Comparison of ENCODE assay signal across 10 cellular contexts in the genomic region with DNA sequence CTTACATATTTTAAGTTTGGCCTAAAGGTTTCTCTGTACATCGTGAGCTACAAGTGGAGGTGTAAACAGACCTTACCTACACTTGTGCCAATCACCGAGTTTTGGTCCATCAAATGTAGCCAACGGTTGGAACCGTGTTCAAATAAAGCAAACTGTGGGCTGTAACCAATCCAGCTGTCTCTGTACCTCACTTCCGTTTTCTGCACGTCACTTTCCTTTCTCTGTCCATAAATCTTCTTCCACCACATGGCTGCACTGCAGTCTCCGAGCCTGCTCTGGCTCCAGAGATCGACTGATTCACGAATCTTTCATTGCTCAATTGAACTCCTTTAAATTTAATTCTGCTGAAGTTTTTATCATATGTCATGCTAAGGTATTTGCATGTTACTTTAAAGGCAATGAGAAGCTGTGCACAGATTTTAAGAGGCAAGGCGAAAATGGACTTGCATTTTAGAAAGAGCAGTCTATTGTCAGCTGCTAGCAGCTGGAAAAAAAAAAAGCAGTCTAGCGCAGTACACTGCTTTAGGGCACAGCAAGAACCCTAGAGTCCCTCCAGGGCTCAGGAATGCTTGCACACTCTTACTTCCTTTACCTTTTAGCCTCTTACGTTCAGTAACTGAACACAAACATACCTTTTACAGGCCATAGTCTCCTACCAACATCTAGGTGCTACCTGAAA. TPM values are rescaled to one million over a fixed set of nuclear protein-coding genes. Genes with fewer than 3 reads are reported as not detected.
DNase-seq lines count a peak whose midpoint lies in the region; ATAC-seq and TF ChIP-seq lines count a peak whose summit lies in the region.
"Had no signal": no experiment of that assay in that cellular context is flagged by ENCODE, and none has a peak within 500 bp of the region (broad histone marks: within the 10 kb centered on the region; RNA-seq: fewer than 3 reads in every experiment).

No MANE protein-coding gene starts in this region.

- no peak for TF ChIP-seq RAD21 in liver (IDR thresholded peaks at IDR 0.05)

- no peak overlapping the region for H3K9ac ChIP-seq in liver (ENCODE audit: low read depth in 1 of 2, low read length in 2 of 2)
- H3K9ac ChIP-seq: BLaER1 had no signal

- H3K4me1 ChIP-seq in liver (ENCODE audit: control insufficient read depth in 4 of 4, insufficient read depth in 4 of 4, low read length in 3 of 4) (peaks cover 7 to 28% (median 26%) of the 10 kb centered on the region in 4 donors), thoracic aorta (ENCODE audit: control insufficient read depth in 1 of 2, low read depth in 2 of 2) (peaks cover 39 to 71% of the 10 kb centered on the region in 2 donors)

- peak overlapping the region; percentile 33 to 48 for H3K27ac ChIP-seq in liver (ENCODE audit: low read depth in 1 of 2, low read length in 2 of 2)
- H3K27ac ChIP-seq in thoracic aorta = peak overlapping the region; percentile 86 to 90
- H3K27ac ChIP-seq: BLaER1 had no signal

- H3K36me3 ChIP-seq in liver (ENCODE audit: control insufficient read depth in 4 of 4, insufficient read depth in 3 of 4, low read depth in 1 of 4, low read length in 3 of 4) = no peaks in the 10 kb centered on the region
- H3K36me3 ChIP-seq in thoracic aorta = no peaks in the 10 kb centered on the region
- H3K36me3 ChIP-seq: BLaER1 had no signal

- H3K27me3 Mint-ChIP-seq in activated T-cell treated with anti-CD3 and anti-CD28 coated beads, Interleukin-2, amount 50 U/mL, for 4 hours (ENCODE audit: low read depth) = no peaks in the 10 kb centered on the region
- H3K27me3 Mint-ChIP-seq in activated naive CD8-positive, alpha-beta T cell treated with anti-CD3 and anti-CD28 coated beads for 36 hours = no peaks in the 10 kb centered on the region

- H3K36me3 Mint-ChIP-seq in activated T-cell treated with anti-CD3 and anti-CD28 coated beads, Interleukin-2, amount 50 U/mL, for 4 hours (ENCODE audit: insufficient read depth) = peaks cover 25% of the 10 kb centered on the region
- peaks cover 51% of the 10 kb centered on the region for H3K36me3 Mint-ChIP-seq in activated naive CD8-positive, alpha-beta T cell treated with anti-CD3 and anti-CD28 coated beads for 36 hours

- H3K9me3 ChIP-seq in liver (ENCODE audit: control insufficient read depth in 4 of 4, low read length in 3 of 4) (no peaks in the 10 kb centered on the region), thoracic aorta (no peaks in the 10 kb centered on the region)

- TF ChIP-seq CTCF in liver (IDR thresholded peaks at IDR 0.05; ENCODE audit: low read depth, low read length, missing input control) (no peak), thoracic aorta (IDR thresholded peaks at IDR 0.05) (no peak)

- ATAC-seq in activated T-cell treated with anti-CD3 and anti-CD28 coated beads, Interleukin-2, amount 50 U/mL, for 4 hours = peak in 1 of 2 donors; percentile 39
- ATAC-seq in thoracic aorta (ENCODE audit: insufficient number of reproducible peaks, low FRiP score, low read depth) = no peak
- no peak for ATAC-seq in GM21515 (IDR thresholded peaks at IDR 0.05; ENCODE audit: unreplicated experiment)
- no peak for ATAC-seq in HG03565 (IDR thresholded peaks at IDR 0.05; ENCODE audit: unreplicated experiment)
- ATAC-seq in HG02938 (IDR thresholded peaks at IDR 0.05; ENCODE audit: unreplicated experiment) = no peak

- H3K4me1 Mint-ChIP-seq in activated T-cell treated with anti-CD3 and anti-CD28 coated beads, Interleukin-2, amount 50 U/mL, for 4 hours (ENCODE audit: low read depth) = peaks cover 76% of the 10 kb centered on the region
- peaks cover 64% of the 10 kb centered on the region for H3K4me1 Mint-ChIP-seq in activated naive CD8-positive, alpha-beta T cell treated with anti-CD3 and anti-CD28 coated beads for 36 hours

- no peak for DNase-seq in activated T-cell treated with anti-CD3 and anti-CD28 coated beads, Interleukin-2, amount 50 U/mL, for 4 hours
- no peak for DNase-seq in activated T-cell treated with anti-CD3 and anti-CD28 coated beads, Interleukin-2, amount 50 U/mL, for 48 hours
- DNase-seq in activated naive CD8-positive, alpha-beta T cell treated with anti-CD3 and anti-CD28 coated beads for 36 hours = no peak
- no peak for DNase-seq in thoracic aorta (ENCODE audit: low spot score)
- DNase-seq: NCI-H446 had no signal

- H3K27ac Mint-ChIP-seq in activated naive CD8-positive, alpha-beta T cell treated with anti-CD3 and anti-CD28 coated beads for 36 hours = peak overlapping the region; percentile 95

- peaks cover 11% of the 10 kb centered on the region for H3K9me3 Mint-ChIP-seq in activated T-cell treated with anti-CD3 and anti-CD28 coated beads, Interleukin-2, amount 50 U/mL, for 4 hours
- H3K9me3 Mint-ChIP-seq in activated naive CD8-positive, alpha-beta T cell treated with anti-CD3 and anti-CD28 coated beads for 36 hours = peaks cover 26% of the 10 kb centered on the region

- peak overlapping the region; percentile 74 for H3K4me3 Mint-ChIP-seq in activated T-cell treated with anti-CD3 and anti-CD28 coated beads, Interleukin-2, amount 50 U/mL, for 4 hours
- peak overlapping the region; percentile 70 for H3K4me3 Mint-ChIP-seq in activated naive CD8-positive, alpha-beta T cell treated with anti-CD3 and anti-CD28 coated beads for 36 hours

- H3K27me3 ChIP-seq in liver (ENCODE audit: control insufficient read depth in 4 of 4, insufficient read depth in 4 of 4, low read length in 3 of 4) = no peaks in the 10 kb centered on the region
- H3K27me3 ChIP-seq in thoracic aorta (replicated peaks; ENCODE audit: insufficient read depth) = no peaks in the 10 kb centered on the region
- H3K27me3 ChIP-seq: BLaER1 had no signal

- no peak overlapping the region for H3K4me3 ChIP-seq in liver (ENCODE audit: low read depth in 1 of 3, low read length in 3 of 3)
- peak overlapping the region; percentile 41 for H3K4me3 ChIP-seq in thoracic aorta
- H3K4me3 ChIP-seq: BLaER1 had no signal

- WGBS in liver = 69% methylated on average over 12 of the region's 12 CpGs

TF ChIP-seq in liver, 16 proteins besides CTCF, POLR2A, EP300 and RAD21 (continues in another document):
- TF ChIP-seq HNF4G (IDR thresholded peaks at IDR 0.05) (no peak), TAF1 (conservative IDR thresholded peaks at IDR 0.05) (no peak), GABPA (IDR thresholded peaks at IDR 0.05 in 1 of 2, conservative IDR thresholded peaks at IDR 0.05 in 1 of 2) (no peak), FOXA2 (IDR thresholded peaks at IDR 0.05) (no peak), NR2F2 (IDR thresholded peaks at IDR 0.05) (no peak), HNF4A (conservative IDR thresholded peaks at IDR 0.05) (no peak), JUND (IDR thresholded peaks at IDR 0.05) (no peak), FOXA1 (IDR thresholded peaks at IDR 0.05) (no peak), SP1 (IDR thresholded peaks at IDR 0.05) (no peak)
- TF ChIP-seq, protein P1, sequence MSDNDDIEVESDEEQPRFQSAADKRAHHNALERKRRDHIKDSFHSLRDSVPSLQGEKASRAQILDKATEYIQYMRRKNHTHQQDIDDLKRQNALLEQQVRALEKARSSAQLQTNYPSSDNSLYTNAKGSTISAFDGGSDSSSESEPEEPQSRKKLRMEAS (IDR thresholded peaks at IDR 0.05) = no peak
- TF ChIP-seq, protein P2, sequence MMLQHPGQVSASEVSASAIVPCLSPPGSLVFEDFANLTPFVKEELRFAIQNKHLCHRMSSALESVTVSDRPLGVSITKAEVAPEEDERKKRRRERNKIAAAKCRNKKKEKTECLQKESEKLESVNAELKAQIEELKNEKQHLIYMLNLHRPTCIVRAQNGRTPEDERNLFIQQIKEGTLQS (IDR thresholded peaks at IDR 0.05) = no peak
- TF ChIP-seq, protein P3, sequence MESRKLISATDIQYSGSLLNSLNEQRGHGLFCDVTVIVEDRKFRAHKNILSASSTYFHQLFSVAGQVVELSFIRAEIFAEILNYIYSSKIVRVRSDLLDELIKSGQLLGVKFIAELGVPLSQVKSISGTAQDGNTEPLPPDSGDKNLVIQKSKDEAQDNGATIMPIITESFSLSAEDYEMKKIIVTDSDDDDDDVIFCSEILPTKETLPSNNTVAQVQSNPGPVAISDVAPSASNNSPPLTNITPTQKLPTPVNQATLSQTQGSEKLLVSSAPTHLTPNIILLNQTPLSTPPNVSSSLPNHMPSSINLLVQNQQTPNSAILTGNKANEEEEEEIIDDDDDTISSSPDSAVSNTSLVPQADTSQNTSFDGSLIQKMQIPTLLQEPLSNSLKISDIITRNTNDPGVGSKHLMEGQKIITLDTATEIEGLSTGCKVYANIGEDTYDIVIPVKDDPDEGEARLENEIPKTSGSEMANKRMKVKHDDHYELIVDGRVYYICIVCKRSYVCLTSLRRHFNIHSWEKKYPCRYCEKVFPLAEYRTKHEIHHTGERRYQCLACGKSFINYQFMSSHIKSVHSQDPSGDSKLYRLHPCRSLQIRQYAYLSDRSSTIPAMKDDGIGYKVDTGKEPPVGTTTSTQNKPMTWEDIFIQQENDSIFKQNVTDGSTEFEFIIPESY (IDR thresholded peaks at IDR 0.05) = no peak

RNA-seq across cellular contexts. Expression of a gene that starts 13.2 kb away (rescaled TPM):
- 10 to 100 TPM in 2 of 3 donors, 1 to 10 TPM in 1; 6.7 to 11.7 (median 10.5) TPM for total RNA-seq in activated T-cell treated with anti-CD3 and anti-CD28 coated beads, Interleukin-2, amount 50 U/mL, for 4 hours
- total RNA-seq in activated naive CD8-positive, alpha-beta T cell treated with anti-CD3 and anti-CD28 coated beads for 36 hours = 10 to 100 TPM; 16.2 to 17.3 TPM
- total RNA-seq in liver = 10 to 100 TPM in 1 of 2 donors, 1 to 10 TPM in 1; 2.4 to 11.7 TPM
- 1 to 10 TPM; 1.8 to 3.1 TPM for polyA plus RNA-seq in liver
- total RNA-seq in thoracic aorta = 10 to 100 TPM; 24.2 to 46.7 TPM
